14 cellular contexts compared by ENCODE assay signal in genomic region chr7:113796557-113796956, GRCh38.
DNase-seq lines count a peak whose midpoint lies in the region; ATAC-seq and TF ChIP-seq lines count a peak whose summit lies in the region.
"Had no signal": no experiment of that assay in that cellular context is flagged by ENCODE, and none has a peak within 500 bp of the region (broad histone marks: within the 10 kb centered on the region; RNA-seq: fewer than 3 reads in every experiment).

No MANE protein-coding gene starts in this region.

- no peaks in the 10 kb centered on the region for H3K36me3 Mint-ChIP-seq in activated CD4-positive, alpha-beta memory T cell treated with anti-CD3 and anti-CD28 coated beads, Interleukin-2, amount 10 ng/mL, durations not matched to agents 7 days and 5 days (ENCODE audit: low read depth)
- H3K36me3 Mint-ChIP-seq in HFFc6 (ENCODE audit: low read depth) = no peaks in the 10 kb centered on the region
- no peaks in the 10 kb centered on the region for H3K36me3 Mint-ChIP-seq in activated naive CD8-positive, alpha-beta T cell treated with anti-CD3 and anti-CD28 coated beads, Interleukin-2, amount 50 U/mL, for 24 hours (ENCODE audit: low read depth)
- H3K36me3 Mint-ChIP-seq: naive thymus-derived CD4-positive, alpha-beta T cell had no signal

- no peaks in the 10 kb centered on the region for H3K36me3 ChIP-seq in mesodermal cell (ENCODE audit: control insufficient read depth, insufficient read depth, low read length)

- POLR2A ChIA-PET in activated CD4-positive, alpha-beta memory T cell treated with anti-CD3 and anti-CD28 coated beads, Interleukin-2, amount 10 ng/mL, durations not matched to agents 7 days and 5 days (lab: Charles Lee) = no interaction called here

- DNase-seq in ELR (ENCODE audit: low read depth) = peak; percentile 87
- DNase-seq in NOMO-1 (lab: John Stamatoyannopoulos, UW; ENCODE audit: unreplicated experiment in 2 of 2) = peak; percentile 52 to 59
- DNase-seq in choroid plexus epithelial cell (ENCODE audit: low read depth) = peak; percentile 98
- no peak for DNase-seq in activated CD4-positive, alpha-beta memory T cell treated with anti-CD3 and anti-CD28 coated beads, Interleukin-2, amount 10 ng/mL, durations not matched to agents 7 days and 5 days
- DNase-seq in substantia nigra (lab: John Stamatoyannopoulos, UW) = no peak
- DNase-seq in HFFc6 = no peak
- DNase-seq in activated naive CD8-positive, alpha-beta T cell treated with anti-CD3 and anti-CD28 coated beads, Interleukin-2, amount 50 U/mL, for 24 hours = no peak
- DNase-seq: Caco-2; naive thymus-derived CD4-positive, alpha-beta T cell; NK-92 treated with Interleukin-12 subunit alpha and Interleukin-12 subunit beta, amount 100 ng/mL, for 24 hours; stimulated activated CD4-positive, alpha-beta T cell treated with anti-CD3 and anti-CD28 coated beads, Interleukin-1b, Interleukin-23, amount 100 ng/mL, for 48 hours had no signal

- TF ChIP-seq CTCF in choroid plexus epithelial cell (conservative IDR thresholded peaks at IDR 0.05; ENCODE audit: low read depth, low read length) = no peak
- TF ChIP-seq CTCF in HFFc6 (IDR thresholded peaks at IDR 0.05) = no peak

- peaks cover 13% of the 10 kb centered on the region for H3K4me1 ChIP-seq in mesodermal cell (ENCODE audit: control insufficient read depth, insufficient read depth, low read length, poor library complexity, severe bottlenecking)
- H3K4me1 ChIP-seq: Caco-2 had no signal

- no CpG with 5 or more reads among the region's 2 CpGs for WGBS in mesodermal cell (ENCODE audit: insufficient coverage in 2 of 2), 2 experiments

- no peak overlapping the region for H3K27ac Mint-ChIP-seq in activated CD4-positive, alpha-beta memory T cell treated with anti-CD3 and anti-CD28 coated beads, Interleukin-2, amount 10 ng/mL, durations not matched to agents 7 days and 5 days
- H3K27ac Mint-ChIP-seq in HFFc6 = no peak overlapping the region
- H3K27ac Mint-ChIP-seq in activated naive CD8-positive, alpha-beta T cell treated with anti-CD3 and anti-CD28 coated beads, Interleukin-2, amount 50 U/mL, for 24 hours = no peak overlapping the region
- H3K27ac Mint-ChIP-seq: activated T-helper 17 cell treated with anti-CD3 and anti-CD28 coated beads, Interleukin-2, amount 50 U/mL, for 72 hours; naive thymus-derived CD4-positive, alpha-beta T cell had no signal

- no peaks in the 10 kb centered on the region for H3K9me3 Mint-ChIP-seq in activated CD4-positive, alpha-beta memory T cell treated with anti-CD3 and anti-CD28 coated beads, Interleukin-2, amount 10 ng/mL, durations not matched to agents 7 days and 5 days
- peaks cover 42% of the 10 kb centered on the region for H3K9me3 Mint-ChIP-seq in HFFc6
- H3K9me3 Mint-ChIP-seq in activated naive CD8-positive, alpha-beta T cell treated with anti-CD3 and anti-CD28 coated beads, Interleukin-2, amount 50 U/mL, for 24 hours = peaks cover 7% of the 10 kb centered on the region

- ATAC-seq in activated naive CD8-positive, alpha-beta T cell treated with anti-CD3 and anti-CD28 coated beads, Interleukin-2, amount 50 U/mL, for 24 hours = no peak
- ATAC-seq: activated T-helper 17 cell treated with anti-CD3 and anti-CD28 coated beads, Interleukin-2, amount 50 U/mL, for 72 hours; naive thymus-derived CD4-positive, alpha-beta T cell had no signal

- H3K4me1 Mint-ChIP-seq in activated CD4-positive, alpha-beta memory T cell treated with anti-CD3 and anti-CD28 coated beads, Interleukin-2, amount 10 ng/mL, durations not matched to agents 7 days and 5 days = no peaks in the 10 kb centered on the region
- H3K4me1 Mint-ChIP-seq in HFFc6 (ENCODE audit: low read depth) = no peaks in the 10 kb centered on the region
- no peaks in the 10 kb centered on the region for H3K4me1 Mint-ChIP-seq in activated naive CD8-positive, alpha-beta T cell treated with anti-CD3 and anti-CD28 coated beads, Interleukin-2, amount 50 U/mL, for 24 hours
- H3K4me1 Mint-ChIP-seq: activated T-helper 17 cell treated with anti-CD3 and anti-CD28 coated beads, Interleukin-2, amount 50 U/mL, for 72 hours; naive thymus-derived CD4-positive, alpha-beta T cell had no signal

- H3K9me3 ChIP-seq in mesodermal cell (ENCODE audit: control insufficient read depth, low read length) = no peaks in the 10 kb centered on the region
- H3K9me3 ChIP-seq: Caco-2 had no signal

- CTCF ChIA-PET in activated CD4-positive, alpha-beta memory T cell treated with anti-CD3 and anti-CD28 coated beads, Interleukin-2, amount 10 ng/mL, durations not matched to agents 7 days and 5 days (lab: Charles Lee) = no interaction called here

- H3K4me3 Mint-ChIP-seq in activated CD4-positive, alpha-beta memory T cell treated with anti-CD3 and anti-CD28 coated beads, Interleukin-2, amount 10 ng/mL, durations not matched to agents 7 days and 5 days = no peak overlapping the region
- no peak overlapping the region for H3K4me3 Mint-ChIP-seq in HFFc6
- no peak overlapping the region for H3K4me3 Mint-ChIP-seq in activated naive CD8-positive, alpha-beta T cell treated with anti-CD3 and anti-CD28 coated beads, Interleukin-2, amount 50 U/mL, for 24 hours
- H3K4me3 Mint-ChIP-seq: activated T-helper 17 cell treated with anti-CD3 and anti-CD28 coated beads, Interleukin-2, amount 50 U/mL, for 72 hours; naive thymus-derived CD4-positive, alpha-beta T cell had no signal

- H3K4me3 ChIP-seq in choroid plexus epithelial cell (ENCODE audit: low read depth, low read length) (no peak overlapping the region), mesodermal cell (ENCODE audit: extremely low read depth, insufficient read depth, low read length, poor library complexity, severe bottlenecking) (no peak overlapping the region)
- H3K4me3 ChIP-seq: coronary artery had no signal

- H3K27ac ChIP-seq in mesodermal cell (ENCODE audit: low read depth, low read length, severe bottlenecking) = peak overlapping the region; percentile 74
- no peak overlapping the region for H3K27ac ChIP-seq in substantia nigra (ENCODE audit: low read depth, low read length, poor library complexity, severe bottlenecking)
- H3K27ac ChIP-seq: coronary artery had no signal

- no peaks in the 10 kb centered on the region for H3K27me3 Mint-ChIP-seq in activated CD4-positive, alpha-beta memory T cell treated with anti-CD3 and anti-CD28 coated beads, Interleukin-2, amount 10 ng/mL, durations not matched to agents 7 days and 5 days
- no peaks in the 10 kb centered on the region for H3K27me3 Mint-ChIP-seq in HFFc6 (ENCODE audit: insufficient read depth)
- no peaks in the 10 kb centered on the region for H3K27me3 Mint-ChIP-seq in activated naive CD8-positive, alpha-beta T cell treated with anti-CD3 and anti-CD28 coated beads, Interleukin-2, amount 50 U/mL, for 24 hours
- H3K27me3 Mint-ChIP-seq: activated T-helper 17 cell treated with anti-CD3 and anti-CD28 coated beads, Interleukin-2, amount 50 U/mL, for 72 hours; naive thymus-derived CD4-positive, alpha-beta T cell had no signal

Comparison
In these comparisons a context has a peak if more than half of its experiments do, and no peak if none do; other contexts are left out.
1. DNase-seq: peak in ELR (single experiment), NOMO-1 (2 of 2) and choroid plexus epithelial cell (single experiment); none in activated CD4-positive, alpha-beta memory T cell treated with anti-CD3 and anti-CD28 coated beads, Interleukin-2, amount 10 ng/mL, durations not matched to agents 7 days and 5 days (single experiment), substantia nigra (0 of 49), HFFc6 (single experiment) and activated naive CD8-positive, alpha-beta T cell treated with anti-CD3 and anti-CD28 coated beads, Interleukin-2, amount 50 U/mL, for 24 hours (single experiment).